Comparison of ENCODE assay signal across 8 cellular contexts in genomic region chr14:99480856-99481744, GRCh38. TPM values are rescaled to one million over a fixed set of nuclear protein-coding genes. Genes with fewer than 3 reads are reported as not detected.
DNase-seq lines count a peak whose midpoint lies in the region; TF ChIP-seq lines count a peak whose summit lies in the region.

Gene CCNK (plus strand): TSS chr14:99481409. CDS start chr14:99492678, 11,269 bp downstream.
Gene SETD3 (minus strand): TSS chr14:99480859. CDS start chr14:99465805, 15,054 bp downstream.

- H2AFZ ChIP-seq in neuron (ENCODE audit: low read depth, low read length): peak within 1 kb of the TSS; percentile 14

- peak within 1 kb of the TSS; percentile 82 to 99 (median 97) for H3K9ac ChIP-seq in subcutaneous abdominal adipose tissue (ENCODE audit: low read length in 5 of 5)

- peaks cover 53% of the 10 kb centered on the region for H3K4me1 Mint-ChIP-seq in activated naive CD4-positive, alpha-beta T cell treated with anti-CD3 and anti-CD28 coated beads for 36 hours (ENCODE audit: low read depth)

- DNase-seq in GM03348 (ENCODE audit: low spot score) (peak; percentile 99), HFF-Myc (ENCODE audit: extremely low read depth, low read depth) (peak; percentile 98), NAMALWA (ENCODE audit: low spot score) (peak; percentile 100), SK-N-DZ (ENCODE audit: low spot score) (peak; percentile 97), foreskin melanocyte (peak; percentile 100)
- DNase-seq in activated naive CD4-positive, alpha-beta T cell treated with anti-CD3 and anti-CD28 coated beads for 36 hours: peak; percentile 100

- H3K4me1 ChIP-seq in neuron (ENCODE audit: insufficient read depth, low read length) (peaks cover 44% of the 10 kb centered on the region), subcutaneous abdominal adipose tissue (ENCODE audit: control insufficient read depth in 5 of 5, insufficient read depth in 5 of 5, low read length in 5 of 5) (peaks cover 4 to 36% (median 33%) of the 10 kb centered on the region in 5 donors)

- H3K9me3 ChIP-seq in neuron (ENCODE audit: low read length) (no peaks in the 10 kb centered on the region), subcutaneous abdominal adipose tissue (ENCODE audit: control insufficient read depth in 5 of 5, low read length in 5 of 5) (no peaks in the 10 kb centered on the region)

- H3K36me3 Mint-ChIP-seq in activated naive CD4-positive, alpha-beta T cell treated with anti-CD3 and anti-CD28 coated beads for 36 hours (ENCODE audit: low read depth): no peaks in the 10 kb centered on the region

- no peaks in the 10 kb centered on the region for H3K36me3 ChIP-seq in neuron (ENCODE audit: insufficient read depth, low read length)
- no peaks in the 10 kb centered on the region for H3K36me3 ChIP-seq in subcutaneous abdominal adipose tissue (ENCODE audit: control insufficient read depth in 5 of 5, insufficient read depth in 5 of 5, low read length in 5 of 5)

- peak within 1 kb of the TSS; percentile 97 for H3K4me3 ChIP-seq in HFF-Myc (replicated peaks; ENCODE audit: low read depth, low read length)
- H3K4me3 ChIP-seq in neuron (ENCODE audit: low read length): peak within 1 kb of the TSS; percentile 93
- peak within 1 kb of the TSS; percentile 91 to 99 (median 97) for H3K4me3 ChIP-seq in subcutaneous abdominal adipose tissue (ENCODE audit: low read depth in 1 of 5, low read length in 5 of 5)

- H3K27ac ChIP-seq in subcutaneous abdominal adipose tissue (ENCODE audit: low read depth, low read length): peak within 1 kb of the TSS; percentile 95

- TF ChIP-seq CTCF in HFF-Myc (IDR thresholded peaks at IDR 0.05; ENCODE audit: low read depth, low read length, missing control alignments): no peak

- intact Hi-C loops in activated naive CD4-positive, alpha-beta T cell treated with anti-CD3 and anti-CD28 coated beads for 36 hours (cut with micrococcal nuclease): loop anchor here (1.0 to 10.0 kb wide), 6 partner anchors 123 to 757 kb away; partner anchors contain the start of genes BCL11B, CCDC85C and CYP46A1

- no peaks in the 10 kb centered on the region for H3K27me3 Mint-ChIP-seq in activated naive CD4-positive, alpha-beta T cell treated with anti-CD3 and anti-CD28 coated beads for 36 hours (ENCODE audit: low read depth)

- H3K27me3 ChIP-seq in neuron (ENCODE audit: insufficient read depth, low read length) (no peaks in the 10 kb centered on the region), subcutaneous abdominal adipose tissue (ENCODE audit: control insufficient read depth in 5 of 5, insufficient read depth in 4 of 5, low read length in 5 of 5) (no peaks in the 10 kb centered on the region)

- H3K4me3 Mint-ChIP-seq in activated naive CD4-positive, alpha-beta T cell treated with anti-CD3 and anti-CD28 coated beads for 36 hours: peak within 1 kb of the TSS; percentile 90

- peak within 1 kb of the TSS; percentile 91 for H3K27ac Mint-ChIP-seq in activated naive CD4-positive, alpha-beta T cell treated with anti-CD3 and anti-CD28 coated beads for 36 hours

- no peaks in the 10 kb centered on the region for H3K9me3 Mint-ChIP-seq in activated naive CD4-positive, alpha-beta T cell treated with anti-CD3 and anti-CD28 coated beads for 36 hours

- CTCF ChIA-PET in activated naive CD4-positive, alpha-beta T cell treated with anti-CD3 and anti-CD28 coated beads for 36 hours (lab: Charles Lee): interaction anchor here (1.2 kb wide), 1 partner anchor 9 kb away, joined by 3 read pairs; no protein-coding TSS in a partner anchor

RNA-seq across cellular contexts. Expression of gene CCNK, which starts in this region (rescaled TPM):
- 2.9 and 3.0 TPM in 2 replicates for polyA plus RNA-seq in SK-N-DZ (2014; cell fraction: cytosol; rRNA removed)
- polyA plus RNA-seq in SK-N-DZ (2014; cell fraction: nucleus; rRNA removed): 9.1 and 22.6 TPM in 2 replicates
- total RNA-seq in activated naive CD4-positive, alpha-beta T cell treated with anti-CD3 and anti-CD28 coated beads for 36 hours: 10 to 100 TPM; 90.7 to 99.0 TPM

RNA-seq across cellular contexts. Expression of gene SETD3, which starts in this region (rescaled TPM):
- 27.4 and 30.3 TPM in 2 replicates for polyA plus RNA-seq in SK-N-DZ (2014; cell fraction: cytosol; rRNA removed)
- polyA plus RNA-seq in SK-N-DZ (2014; cell fraction: nucleus; rRNA removed): 15.8 and 19.2 TPM in 2 replicates
- 10 to 100 TPM; 43.3 to 48.1 TPM for total RNA-seq in activated naive CD4-positive, alpha-beta T cell treated with anti-CD3 and anti-CD28 coated beads for 36 hours

Comparison
In these comparisons a context has a peak if more than half of its experiments do, and no peak if none do; other contexts are left out.
1. Peak in every context shown above with its lines: DNase-seq, H3K4me3 ChIP-seq and H3K27ac ChIP-seq.